Comparison of ENCODE assay signal across 27 cellular contexts in genomic region chr16:70597135-70597534, GRCh38. TPM values are rescaled to one million over a fixed set of nuclear protein-coding genes. Genes with fewer than 3 reads are reported as not detected.
DNase-seq lines count a peak whose midpoint lies in the region; ATAC-seq, FAIRE-seq and TF ChIP-seq lines count a peak whose summit lies in the region.
"Had no signal": no experiment of that assay in that cellular context is flagged by ENCODE, and none has a peak within 500 bp of the region (broad histone marks: within the 10 kb centered on the region; RNA-seq: fewer than 3 reads in every experiment).

No MANE protein-coding gene starts in this region.

- no peak overlapping the region for H2AK5ac ChIP-seq in mesenchymal stem cell (ENCODE audit: low read length, severe bottlenecking)

- TF ChIP-seq POLR2A in HepG2 (IDR thresholded peaks at IDR 0.05; ENCODE audit: insufficient read depth in 1 of 2, low read depth in 2 of 2, low read length in 2 of 2) (no peak), right lobe of liver (IDR thresholded peaks at IDR 0.05) (no peak), sigmoid colon (IDR thresholded peaks at IDR 0.05) (no peak), GM12891 (IDR thresholded peaks at IDR 0.05; ENCODE audit: low read depth, low read length) (no peak)

- no peak overlapping the region for H3K14ac ChIP-seq in mesenchymal stem cell (ENCODE audit: low read length in 2 of 2)

- H3K9ac ChIP-seq in HepG2 (ENCODE audit: insufficient read depth, low read depth, low read length) = no peak overlapping the region
- H3K9ac ChIP-seq in mesenchymal stem cell (ENCODE audit: low read length) = no peak overlapping the region
- H3K9ac ChIP-seq: BLaER1 had no signal

- 41% methylated on average over 4 of the region's 4 CpGs for WGBS in HepG2 (ENCODE audit: low lambda C conversion rate)
- WGBS in right lobe of liver (ENCODE audit: insufficient coverage, low coverage, low lambda C conversion rate, missing lambda C conversion rate) = 67% methylated on average over 2 of the region's 4 CpGs
- WGBS in mesenchymal stem cell = 83% methylated on average over 4 of the region's 4 CpGs
- 89 to 90% methylated on average over 4 of the region's 4 CpGs for WGBS in sigmoid colon, 2 donors

- H3K4ac ChIP-seq in mesenchymal stem cell (ENCODE audit: low read depth in 1 of 2, low read length in 2 of 2) = no peak overlapping the region

- in situ Hi-C loops in HepG2 (cut with HindIII; ENCODE audit: extremely low pct_ligation_motif_present, low pct_unique_long_range_greater_than_20kb) = no loop called here

- H2AFZ ChIP-seq in HepG2 (ENCODE audit: low read length) (no peak overlapping the region), mesenchymal stem cell (ENCODE audit: low read depth, low read length) (no peak overlapping the region)
- H2AFZ ChIP-seq: GM23338 had no signal

- POLR2A ChIA-PET in HepG2 (lab: Yijun Ruan, JAX) = no interaction called here

- no peaks in the 10 kb centered on the region for H3K79me1 ChIP-seq in mesenchymal stem cell (replicated peaks; ENCODE audit: low read length, poor library complexity, severe bottlenecking)

- intact Hi-C loops in HepG2 (cut with micrococcal nuclease; ENCODE audit: unreplicated experiment) = no loop called here
- intact Hi-C loops in right lobe of liver (cut with DNase I) = no loop called here
- intact Hi-C loops in sigmoid colon (cut with DNase I) = no loop called here

- H3K4me2 ChIP-seq in HepG2 (ENCODE audit: low read depth, low read length) = no peak overlapping the region
- no peak overlapping the region for H3K4me2 ChIP-seq in mesenchymal stem cell (ENCODE audit: low read length, poor library complexity, severe bottlenecking)
- H3K4me2 ChIP-seq: BLaER1, GM23338 had no signal

- H3K9me3 ChIP-seq in HepG2 (ENCODE audit: low read length) (no peaks in the 10 kb centered on the region), right lobe of liver (no peaks in the 10 kb centered on the region), mesenchymal stem cell (ENCODE audit: control insufficient read depth, low read length) (no peaks in the 10 kb centered on the region), sigmoid colon (no peaks in the 10 kb centered on the region)
- H3K9me3 ChIP-seq: BLaER1, HAP-1 had no signal

- DNase-seq in HepG2 (ENCODE audit: low spot score) (no peak), right lobe of liver (no peak), mesenchymal stem cell (no peak), sigmoid colon (peak; percentile 10), urothelium cell line (ENCODE audit: low spot score) (no peak), GM12891 (ENCODE audit: insufficient read length, low spot score) (no peak), HTR-8/SVneo (ENCODE audit: insufficient read length, low spot score) (no peak)
- DNase-seq: Caco-2; CD4-positive, CD25-positive, alpha-beta regulatory T cell; CD8-positive, alpha-beta T cell; DMS 273 treated with DMSO at 0.1 percent for 48 hours; DMS79; EL; GDM1 had no signal

- peaks cover 2% of the 10 kb centered on the region for H3K4me1 ChIP-seq in HepG2 (ENCODE audit: insufficient read depth, low read length)
- H3K4me1 ChIP-seq in right lobe of liver = no peaks in the 10 kb centered on the region
- H3K4me1 ChIP-seq in mesenchymal stem cell (ENCODE audit: control insufficient read depth, insufficient read depth, low read depth, low read length) = no peaks in the 10 kb centered on the region
- peaks cover 0 to 14% (median 4%) of the 10 kb centered on the region in 4 donors for H3K4me1 ChIP-seq in sigmoid colon
- H3K4me1 ChIP-seq: Caco-2, HAP-1 had no signal

- no peak overlapping the region for H2BK12ac ChIP-seq in mesenchymal stem cell (ENCODE audit: low read length in 2 of 2)

- TF ChIP-seq CTCF in HepG2 (CRISPR knock-in tag; IDR thresholded peaks at IDR 0.05) = no peak
- no peak for TF ChIP-seq CTCF in right lobe of liver (IDR thresholded peaks at IDR 0.05)
- TF ChIP-seq CTCF in sigmoid colon (IDR thresholded peaks at IDR 0.05) = no peak

- no peak for ATAC-seq in HepG2
- ATAC-seq in right lobe of liver = no peak
- ATAC-seq in GM18519 (IDR thresholded peaks at IDR 0.05; ENCODE audit: low FRiP score, unreplicated experiment) = no peak
- ATAC-seq: CD8-positive, alpha-beta T cell; GM12878; GM23338 had no signal

- TF ChIP-seq EP300 in HepG2 (IDR thresholded peaks at IDR 0.05; ENCODE audit: low read depth in 2 of 2, low read length in 2 of 2) (no peak), HepG2 (CRISPR knock-in tag; IDR thresholded peaks at IDR 0.05; ENCODE audit: borderline replicate concordance) (no peak), sigmoid colon (IDR thresholded peaks at IDR 0.05) (no peak)

- H3K23ac ChIP-seq in mesenchymal stem cell (ENCODE audit: low read length in 2 of 2) = no peak overlapping the region

- CTCF ChIA-PET in HepG2 (lab: Yijun Ruan, JAX; ENCODE audit: low intra/inter-chr PET ratio, low total read pairs) = no interaction called here

- H3K4me3 ChIP-seq in HepG2 (replicated peaks in 1 of 3; ENCODE audit: insufficient read depth in 1 of 3, low read depth in 2 of 3, low read length in 3 of 3) = no peak overlapping the region
- H3K4me3 ChIP-seq in right lobe of liver = no peak overlapping the region
- H3K4me3 ChIP-seq in mesenchymal stem cell (ENCODE audit: insufficient read depth in 1 of 2, low read depth in 1 of 2, low read length in 2 of 2) = no peak overlapping the region
- H3K4me3 ChIP-seq in sigmoid colon = no peak overlapping the region
- H3K4me3 ChIP-seq: BLaER1, GM12878, GM23338, HAP-1 had no signal

- FAIRE-seq in HepG2 (lab: Jason Lieb, UNC) (no peak), urothelium cell line (lab: Jason Lieb, UNC) (peak; percentile 23), GM12891 (lab: Jason Lieb, UNC) (no peak), HTR-8/SVneo (lab: Jason Lieb, UNC) (no peak)
- FAIRE-seq: A204.1, D721Med, GM12878, GM18507, GM19239 had no signal

- no peak overlapping the region for H4K8ac ChIP-seq in mesenchymal stem cell (ENCODE audit: low read length)

- H3K27ac ChIP-seq in HepG2 (ENCODE audit: extremely low read length, insufficient read depth, low read length) = no peak overlapping the region
- H3K27ac ChIP-seq in right lobe of liver = no peak overlapping the region
- H3K27ac ChIP-seq in mesenchymal stem cell (ENCODE audit: low read length, poor library complexity, severe bottlenecking) = no peak overlapping the region
- H3K27ac ChIP-seq in sigmoid colon = no peak overlapping the region
- H3K27ac ChIP-seq: 22Rv1, BLaER1, C4-2B had no signal

- H4K20me1 ChIP-seq in HepG2 (ENCODE audit: insufficient read depth, low read length) = no peaks in the 10 kb centered on the region
- H4K20me1 ChIP-seq: BLaER1 had no signal

- no peak overlapping the region for H2BK120ac ChIP-seq in mesenchymal stem cell (ENCODE audit: low read depth, low read length)

- H2BK15ac ChIP-seq in mesenchymal stem cell (ENCODE audit: low read depth, poor library complexity, severe bottlenecking) = peak overlapping the region; percentile 33

- H3K36me3 ChIP-seq in HepG2 (replicated peaks in 1 of 2; ENCODE audit: control insufficient read depth in 1 of 2, insufficient read depth in 2 of 2, low read length in 2 of 2) (no peaks in the 10 kb centered on the region), right lobe of liver (no peaks in the 10 kb centered on the region), mesenchymal stem cell (ENCODE audit: control insufficient read depth in 1 of 2, insufficient read depth in 2 of 2, low read depth in 1 of 2, low read length in 2 of 2) (no peaks in the 10 kb centered on the region), sigmoid colon (no peaks in the 10 kb centered on the region)
- H3K36me3 ChIP-seq: BLaER1, HAP-1 had no signal

- no peak for TF ChIP-seq RAD21 in HepG2 (CRISPR knock-in tag; IDR thresholded peaks at IDR 0.05)

- BruUV-seq in HepG2 (replicated peaks; lab: Mats Ljungman, UMichigan) = no TSS peak

- H3K18ac ChIP-seq in mesenchymal stem cell (ENCODE audit: low read depth in 1 of 2, low read length in 2 of 2) = no peak overlapping the region

- H2BK5ac ChIP-seq in mesenchymal stem cell (ENCODE audit: low read depth, low read length, poor library complexity, severe bottlenecking) = no peak overlapping the region

- H3K79me2 ChIP-seq in HepG2 (ENCODE audit: insufficient read depth, low read length) = no peaks in the 10 kb centered on the region

- no peak overlapping the region for H4K91ac ChIP-seq in mesenchymal stem cell (ENCODE audit: low read length)

- H3K27me3 ChIP-seq in HepG2 (ENCODE audit: control insufficient read depth in 1 of 2, insufficient read depth in 2 of 2, low read length in 2 of 2) = peaks cover 0 to 2% of the 10 kb centered on the region in 2 experiments; a peak in 3 of 5 replicates
- no peaks in the 10 kb centered on the region for H3K27me3 ChIP-seq in right lobe of liver
- peaks cover 6 to 9% of the 10 kb centered on the region in 2 experiments for H3K27me3 ChIP-seq in mesenchymal stem cell (ENCODE audit: control insufficient read depth in 1 of 2, insufficient read depth in 1 of 2, low read length in 2 of 2)
- H3K27me3 ChIP-seq in sigmoid colon = no peaks in the 10 kb centered on the region
- H3K27me3 ChIP-seq: BLaER1 had no signal

RNA-seq across cellular contexts. Expression of gene IL34, which starts 49.2 kb away (rescaled TPM):
- total RNA-seq in HepG2 (2016; rRNA removed; fragmentation: Illumina TruSeq; extraction: Trizol) = 1.2 and 1.4 TPM in 2 replicates
- total RNA-seq in HepG2 (2016; cell fraction: cytosol; rRNA removed; fragmentation: Illumina TruSeq; extraction: Trizol; ENCODE audit: low read depth) = 1.0 and 1.6 TPM in 2 replicates
- 1.2 and 1.3 TPM in 2 replicates for total RNA-seq in HepG2 (2016; cell fraction: insoluble cytoplasmic fraction; rRNA removed; fragmentation: Illumina TruSeq; extraction: Trizol)
- total RNA-seq in HepG2 (2016; cell fraction: membrane; rRNA removed; fragmentation: Illumina TruSeq; extraction: Trizol) = 1.8 and 2.4 TPM in 2 replicates
- total RNA-seq in HepG2 (2016; cell fraction: nucleus; rRNA removed; fragmentation: Illumina TruSeq; extraction: Trizol) = 0.31 and 0.40 TPM in 2 replicates
- 1.3 and 1.6 TPM in 2 replicates for polyA plus RNA-seq in HepG2 (2011; rRNA removed)
- polyA plus RNA-seq in HepG2 (2011; cell fraction: cytosol; rRNA removed) = 1.1 and 2.2 TPM in 2 replicates
- 0.83 and 1.9 TPM in 2 replicates for polyA plus RNA-seq in HepG2 (2011; cell fraction: nucleus; rRNA removed)
- 0.83 TPM in 2 replicates for polyA plus RNA-seq in HepG2 (2012)
- polyA plus RNA-seq in HepG2 (2016; cell fraction: cytosol; fragmentation: Illumina TruSeq; extraction: Trizol; ENCODE audit: low read depth) = 1.3 and 2.1 TPM in 2 replicates
- polyA plus RNA-seq in HepG2 (2016; cell fraction: insoluble cytoplasmic fraction; fragmentation: Illumina TruSeq; extraction: Trizol; ENCODE audit: low read depth) = 0.84 and 0.90 TPM in 2 replicates
- 1.2 and 1.6 TPM in 2 replicates for polyA plus RNA-seq in HepG2 (2016; cell fraction: membrane; fragmentation: Illumina TruSeq; extraction: Trizol; ENCODE audit: low read depth)
- polyA plus RNA-seq in HepG2 (2016; cell fraction: nucleus; fragmentation: Illumina TruSeq; extraction: Trizol; ENCODE audit: insufficient read depth, low read depth) = 0.96 and 1.1 TPM in 2 replicates
- polyA minus RNA-seq in HepG2 (2011; rRNA and poly(A)+ RNA removed; ENCODE audit: low replicate concordance) = 1.0 TPM in 1 of 2 replicates, not detected in the other
- 0.35 TPM in 1 of 2 replicates, not detected in the other for polyA minus RNA-seq in HepG2 (2011; cell fraction: cytosol; rRNA and poly(A)+ RNA removed)
- 0.50 and 1.5 TPM in 2 replicates for polyA minus RNA-seq in HepG2 (2011; cell fraction: nucleus; rRNA and poly(A)+ RNA removed)
- total RNA-seq in right lobe of liver = 1 to 10 TPM in 1 of 6 experiments, under 1 TPM in 5; 0.27 to 1.1 (median 0.49) TPM
- polyA plus RNA-seq in mesenchymal stem cell (2013, experiment 1 of 2) = 0.15 TPM
- polyA plus RNA-seq in mesenchymal stem cell (2013, experiment 2 of 2) = 0.11 TPM
- 1 to 10 TPM in 3 of 4 donors, not detected in 1; 3.6 to 5.4 (median 4.6) TPM for total RNA-seq in sigmoid colon
- 1 to 10 TPM in 2 of 3 donors, not detected in 1; 1.8 to 5.5 TPM for polyA plus RNA-seq in sigmoid colon
- polyA plus RNA-seq in GM12891 (2012; ENCODE audit: low read depth, missing spikeins) = 0.18 TPM
- total RNA-seq: B cell; CD4-positive, CD25-positive, alpha-beta regulatory T cell; GM12878; H4 had no signal
- polyA plus RNA-seq: CD4-positive, CD25-positive, alpha-beta regulatory T cell had no signal
